In the genomic region with DNA sequence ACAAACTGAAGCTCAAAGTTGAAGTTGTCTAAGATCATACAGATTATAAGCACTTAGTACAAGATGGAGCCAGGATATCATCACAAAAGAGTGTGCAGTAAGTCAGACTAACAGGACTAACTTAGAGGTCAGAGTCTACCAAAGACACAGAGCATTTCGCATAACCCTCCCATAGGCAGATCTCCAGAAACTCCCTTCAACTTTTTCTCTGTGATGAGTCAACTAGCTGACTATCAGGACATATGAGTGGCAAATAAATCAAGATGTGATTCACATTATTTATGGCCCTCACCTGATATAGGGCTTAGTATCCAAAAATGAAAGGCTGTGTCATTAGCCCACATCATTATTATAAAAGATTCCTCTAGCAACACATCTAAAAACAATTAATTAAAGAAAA, we compare ENCODE assay signal across 24 cellular contexts.
"Had no signal": no experiment of that assay in that cellular context is flagged by ENCODE, and none has a peak within 500 bp of the region (broad histone marks: within the 10 kb centered on the region; RNA-seq: fewer than 3 reads in every experiment).

No MANE protein-coding gene starts in this region.

- H3K4me3 ChIP-seq: gastroesophageal sphincter, lower lobe of right lung, right lobe of liver, skin epidermis, suprapubic skin, tibial nerve had no signal

- H3K9me3 Mint-ChIP-seq: activated naive CD4-positive, alpha-beta T cell treated with anti-CD3 and anti-CD28 coated beads for 36 hours; neural crest cell had no signal

- H3K27ac ChIP-seq: gastroesophageal sphincter, lower lobe of right lung, right lobe of liver, skin epidermis, suprapubic skin, tibial nerve had no signal

- H3K4me1 Mint-ChIP-seq: activated B cell treated with CpG ODN at 0.5 μM for 24 hours; activated naive CD8-positive, alpha-beta T cell treated with anti-CD3 and anti-CD28 coated beads, Interleukin-2, amount 10 ng/mL, durations not matched to agents 7 days and 5 days; neural crest cell had no signal

- DNase-seq: activated B cell treated with CpG ODN at 0.5 μM for 24 hours; activated CD4-positive, alpha-beta memory T cell treated with anti-CD3 and anti-CD28 coated beads for 36 hours; activated CD4-positive, alpha-beta T cell treated with anti-CD3 and anti-CD28 coated beads for 4 hours; activated effector memory CD4-positive, alpha-beta T cell treated with Interleukin-2 at 50 U/mL for 16 hours; activated naive CD4-positive, alpha-beta T cell treated with anti-CD3 and anti-CD28 coated beads for 36 hours; activated naive CD8-positive, alpha-beta T cell treated with anti-CD3 and anti-CD28 coated beads, Interleukin-2, amount 10 ng/mL, durations not matched to agents 7 days and 5 days; activated T-cell treated with anti-CD3 and anti-CD28 coated beads, Interleukin-2, amount 50 U/mL, for 72 hours; amygdala; effector CD4-positive, alpha-beta T cell; head of caudate nucleus; lower lobe of right lung; naive thymus-derived CD4-positive, alpha-beta T cell; occipital lobe; posterior cingulate gyrus; right lobe of liver; stimulated activated CD4-positive, alpha-beta T cell treated with anti-CD3 and anti-CD28 coated beads, Interleukin-1b, Interleukin-23, amount 100 ng/mL, for 48 hours; T-helper 9 cell had no signal

- H3K4me3 Mint-ChIP-seq: activated B cell treated with CpG ODN at 0.5 μM for 24 hours; activated CD4-positive, alpha-beta memory T cell treated with anti-CD3 and anti-CD28 coated beads for 36 hours; activated naive CD4-positive, alpha-beta T cell treated with anti-CD3 and anti-CD28 coated beads for 36 hours; activated naive CD8-positive, alpha-beta T cell treated with anti-CD3 and anti-CD28 coated beads, Interleukin-2, amount 10 ng/mL, durations not matched to agents 7 days and 5 days; activated T-cell treated with anti-CD3 and anti-CD28 coated beads, Interleukin-2, amount 50 U/mL, for 72 hours; dendritic cell treated with granulocyte-macrophage colony-stimulating factor and Interleukin-4, amounts not matched to agents 40 ng/mL and 50 ng/mL, for 4 days; naive thymus-derived CD4-positive, alpha-beta T cell; neural crest cell; stimulated activated naive CD8-positive, alpha-beta T cell treated with anti-CD3 and anti-CD28 coated beads, Interleukin-15, Interleukin-2, amounts not matched to agents 100 ng/mL and 50 ng/mL, for 24 hours had no signal

- H3K36me3 ChIP-seq: gastroesophageal sphincter, lower lobe of right lung, right lobe of liver, suprapubic skin, tibial nerve had no signal

- H3K27ac Mint-ChIP-seq: activated B cell treated with CpG ODN at 0.5 μM for 24 hours; activated CD4-positive, alpha-beta memory T cell treated with anti-CD3 and anti-CD28 coated beads for 36 hours; activated naive CD4-positive, alpha-beta T cell treated with anti-CD3 and anti-CD28 coated beads for 36 hours; activated naive CD8-positive, alpha-beta T cell treated with anti-CD3 and anti-CD28 coated beads, Interleukin-2, amount 10 ng/mL, durations not matched to agents 7 days and 5 days; activated T-cell treated with anti-CD3 and anti-CD28 coated beads, Interleukin-2, amount 50 U/mL, for 72 hours; dendritic cell treated with granulocyte-macrophage colony-stimulating factor and Interleukin-4, amounts not matched to agents 40 ng/mL and 50 ng/mL, for 4 days; naive thymus-derived CD4-positive, alpha-beta T cell; stimulated activated naive CD8-positive, alpha-beta T cell treated with anti-CD3 and anti-CD28 coated beads, Interleukin-15, Interleukin-2, amounts not matched to agents 100 ng/mL and 50 ng/mL, for 24 hours had no signal

- H3K4me1 ChIP-seq: gastroesophageal sphincter, lower lobe of right lung, right lobe of liver, suprapubic skin, tibial nerve had no signal

- H3K9me3 ChIP-seq: gastroesophageal sphincter, lower lobe of right lung, right lobe of liver, suprapubic skin, tibial nerve had no signal

- H3K27me3 ChIP-seq: gastroesophageal sphincter, right lobe of liver, suprapubic skin, tibial nerve had no signal

- H3K36me3 Mint-ChIP-seq: activated CD4-positive, alpha-beta memory T cell treated with anti-CD3 and anti-CD28 coated beads for 36 hours; activated naive CD8-positive, alpha-beta T cell treated with anti-CD3 and anti-CD28 coated beads, Interleukin-2, amount 10 ng/mL, durations not matched to agents 7 days and 5 days; naive thymus-derived CD4-positive, alpha-beta T cell had no signal

- ATAC-seq: activated T-cell treated with anti-CD3 and anti-CD28 coated beads, Interleukin-2, amount 50 U/mL, for 72 hours; gastroesophageal sphincter; lower lobe of right lung; naive thymus-derived CD4-positive, alpha-beta T cell; right lobe of liver had no signal

- H3K27me3 Mint-ChIP-seq: activated B cell treated with CpG ODN at 0.5 μM for 24 hours; activated CD4-positive, alpha-beta memory T cell treated with anti-CD3 and anti-CD28 coated beads for 36 hours; activated naive CD8-positive, alpha-beta T cell treated with anti-CD3 and anti-CD28 coated beads, Interleukin-2, amount 10 ng/mL, durations not matched to agents 7 days and 5 days; dendritic cell treated with granulocyte-macrophage colony-stimulating factor and Interleukin-4, amounts not matched to agents 40 ng/mL and 50 ng/mL, for 4 days; naive thymus-derived CD4-positive, alpha-beta T cell; stimulated activated naive CD8-positive, alpha-beta T cell treated with anti-CD3 and anti-CD28 coated beads, Interleukin-15, Interleukin-2, amounts not matched to agents 100 ng/mL and 50 ng/mL, for 24 hours had no signal
